12 cellular contexts compared by ENCODE assay signal in the genomic region with DNA sequence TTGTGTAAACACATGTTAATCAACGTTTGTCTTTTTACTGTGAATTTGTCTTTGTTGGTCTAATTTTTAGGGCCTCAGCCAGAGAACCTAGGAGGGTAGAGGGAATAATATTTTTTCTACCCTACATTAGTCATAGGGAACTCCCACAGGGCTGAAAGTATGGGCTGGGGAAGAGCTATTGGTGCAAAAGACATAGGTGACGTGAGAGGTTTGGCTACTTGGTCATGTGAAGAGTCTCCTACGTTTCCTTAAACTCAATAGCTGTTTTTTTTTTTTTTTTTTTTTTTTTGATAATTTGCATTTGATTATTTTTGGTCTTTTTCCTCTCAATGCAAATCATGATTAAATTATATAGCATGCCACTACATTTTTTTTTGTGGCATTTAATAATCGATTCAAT. TPM values are rescaled to one million over a fixed set of nuclear protein-coding genes. Genes with fewer than 3 reads are reported as not detected.
DNase-seq lines count a peak whose midpoint lies in the region; ATAC-seq and TF ChIP-seq lines count a peak whose summit lies in the region.
"Had no signal": no experiment of that assay in that cellular context is flagged by ENCODE, and none has a peak within 500 bp of the region (broad histone marks: within the 10 kb centered on the region; RNA-seq: fewer than 3 reads in every experiment).

No MANE protein-coding gene starts in this region.

- no peak for TF ChIP-seq CTCF in type B pancreatic cell (conservative IDR thresholded peaks at IDR 0.05)
- TF ChIP-seq CTCF in stomach (IDR thresholded peaks at IDR 0.05), result no peak

- H3K4me3 Mint-ChIP-seq in type B pancreatic cell, result no peak overlapping the region
- H3K4me3 Mint-ChIP-seq: WTC11 had no signal

- H3K27ac ChIP-seq in stomach, result no peak overlapping the region

- TF ChIP-seq EP300 in stomach (IDR thresholded peaks at IDR 0.05), result no peak

- H3K4me3 ChIP-seq in stomach, result no peak overlapping the region

- intact Hi-C loops in stomach (cut with DNase I; ENCODE audit: low total_unique reads), result no loop called here

- no peaks in the 10 kb centered on the region for H3K36me3 ChIP-seq in stomach

- no peaks in the 10 kb centered on the region for H3K27me3 Mint-ChIP-seq in type B pancreatic cell

- H3K36me3 Mint-ChIP-seq in type B pancreatic cell, result no peaks in the 10 kb centered on the region
- H3K36me3 Mint-ChIP-seq: WTC11 had no signal

- H3K27me3 ChIP-seq in stomach, result no peaks in the 10 kb centered on the region

- DNase-seq in renal cortical epithelial cell (ENCODE audit: low read depth) (peak; percentile 56), type B pancreatic cell (ENCODE audit: extremely low spot score, unreplicated experiment) (no peak), stomach (no peak)
- no peak for DNase-seq in activated T-cell treated with anti-CD3 and anti-CD28 coated beads, Interleukin-2, amount 50 U/mL, for 48 hours
- DNase-seq: aorta, foreskin fibroblast, midbrain, NCI-H510A treated with DMSO at 0.1 percent for 48 hours had no signal

- no peak overlapping the region for H3K27ac Mint-ChIP-seq in type B pancreatic cell
- H3K27ac Mint-ChIP-seq: WTC11 had no signal

- ATAC-seq in GM19023 (IDR thresholded peaks at IDR 0.05; ENCODE audit: unreplicated experiment) (peak; percentile 55), HG02588 (IDR thresholded peaks at IDR 0.05; ENCODE audit: unreplicated experiment) (peak; percentile 67), HG03558 (IDR thresholded peaks at IDR 0.05; ENCODE audit: extremely low read depth, unreplicated experiment) (peak; percentile 49)
- ATAC-seq: WTC11 had no signal

- H3K9me3 Mint-ChIP-seq in type B pancreatic cell, result no peaks in the 10 kb centered on the region
- H3K9me3 Mint-ChIP-seq: WTC11 had no signal

- no peaks in the 10 kb centered on the region for H3K9me3 ChIP-seq in stomach

- no peaks in the 10 kb centered on the region for H3K4me1 ChIP-seq in stomach

- 59 to 75% (median 69%) methylated on average over 4 of the region's 4 CpGs for WGBS in stomach, 5 donors

- TF ChIP-seq POLR2A in stomach (IDR thresholded peaks at IDR 0.05), result no peak

- H3K4me1 Mint-ChIP-seq in type B pancreatic cell (ENCODE audit: unreplicated experiment), result peaks cover 14% of the 10 kb centered on the region

RNA-seq across cellular contexts. Expression of gene MMP7, which starts 15.9 kb away (rescaled TPM):
- total RNA-seq in renal cortical epithelial cell (2,273 and 2,825 TPM in 2 replicates), type B pancreatic cell (ENCODE audit: low replicate concordance) (1.8 and 3.5 TPM in 2 replicates), stomach (1 to 10 TPM in 2 of 5 donors, under 1 TPM in 1, not detected in 2; 0.37 to 2.0 (median 1.3) TPM)
- polyA plus RNA-seq in stomach, result 10 to 100 TPM in 1 of 3 donors, 1 to 10 TPM in 1, not detected in 1; 2.1 to 45.1 TPM
- polyA plus RNA-seq: aorta had no signal

Comparison
In these comparisons a context has a peak if more than half of its experiments do, and no peak if none do; other contexts are left out.
1. RNA of gene MMP7, which starts 15.9 kb away (total RNA-seq): 2,273 to 2,825 TPM in renal cortical epithelial cell; 1.8 to 3.5 TPM in type B pancreatic cell and 0.37 to 2.0 TPM in stomach; every median in the first group is over 100 times any median in the second.
2. Peak in every context shown above with its lines, with median percentiles within 50 percentile points of each other: ATAC-seq.